Comparison of ENCODE assay signal across 24 cellular contexts in genomic region chr16:80063028-80063767, GRCh38.
A peak's percentile ranks its signal among the peaks of the same experiment; 100 is the strongest.
DNase-seq lines count a peak whose midpoint lies in the region; ATAC-seq and TF ChIP-seq lines count a peak whose summit lies in the region.
"Had no signal": no experiment of that assay in that cellular context is flagged by ENCODE, and none has a peak within 500 bp of the region (broad histone marks: within the 10 kb centered on the region; RNA-seq: fewer than 3 reads in every experiment).

No MANE protein-coding gene starts in this region.

- H3K4me3 ChIP-seq in AG10803 (ENCODE audit: low read length) (no peak overlapping the region), fibroblast of villous mesenchyme (ENCODE audit: low read depth, low read length) (no peak overlapping the region)
- H3K4me3 ChIP-seq: GM12878, neural progenitor cell had no signal

- H3K4me1 Mint-ChIP-seq in osteocyte (ENCODE audit: unreplicated experiment): peaks cover 20% of the 10 kb centered on the region
- H3K4me1 Mint-ChIP-seq: activated naive CD4-positive, alpha-beta T cell treated with anti-CD3 and anti-CD28 coated beads, Interleukin-2, amount 10 ng/mL, durations not matched to agents 7 days and 5 days had no signal

- peak; percentile 16 for DNase-seq in AG10803 (ENCODE audit: low read depth)
- DNase-seq in HuH-7.5 (ENCODE audit: low spot score): peak; percentile 19
- DNase-seq in fibroblast of villous mesenchyme (ENCODE audit: low read depth): peak; percentile 16
- DNase-seq in osteocyte (ENCODE audit: extremely low spot score, unreplicated experiment): no peak
- DNase-seq in glomerular visceral epithelial cell (ENCODE audit: extremely low spot score): no peak
- DNase-seq in GM10266 (ENCODE audit: extremely low spot score): no peak
- DNase-seq: activated CD4-positive, alpha-beta T cell treated with anti-CD3 and anti-CD28 coated beads for 1 hour; activated CD8-positive, alpha-beta memory T cell treated with anti-CD3 and anti-CD28 coated beads for 24 hours; activated naive CD4-positive, alpha-beta T cell treated with anti-CD3 and anti-CD28 coated beads, Interleukin-2, amount 10 ng/mL, durations not matched to agents 7 days and 5 days; activated T-cell treated with anti-CD3 and anti-CD28 coated beads, Interleukin-2, amount 50 U/mL, for 48 hours; anterior cingulate cortex; CD4-positive, alpha-beta T cell; DMS153; effector CD4-positive, alpha-beta T cell; GF-D8; kidney glomerular epithelial cell; NCI-H1105; NCI-H510A treated with DMSO at 0.1 percent for 48 hours; stimulated activated CD4-positive, alpha-beta T cell treated with anti-CD3 and anti-CD28 coated beads, Interleukin-12 subunit alpha, Interleukin-12 subunit beta, amount 100 ng/mL, for 4 hours; stimulated activated CD8-positive, alpha-beta memory T cell treated with anti-CD3 and anti-CD28 coated beads, Interleukin-4, amount 100 ng/mL, for 48 hours had no signal

- no peak overlapping the region for H3K4me3 Mint-ChIP-seq in osteocyte (ENCODE audit: unreplicated experiment)
- H3K4me3 Mint-ChIP-seq: activated naive CD4-positive, alpha-beta T cell treated with anti-CD3 and anti-CD28 coated beads, Interleukin-2, amount 10 ng/mL, durations not matched to agents 7 days and 5 days; CD4-positive, alpha-beta T cell; neural progenitor cell had no signal

- TF ChIP-seq CTCF in AG10803 (conservative IDR thresholded peaks at IDR 0.05; ENCODE audit: low read length) (no peak), fibroblast of villous mesenchyme (IDR thresholded peaks at IDR 0.05; ENCODE audit: insufficient read depth, low read depth, low read length) (no peak), osteocyte (IDR thresholded peaks at IDR 0.05) (no peak), GM10266 (IDR thresholded peaks at IDR 0.05; ENCODE audit: control insufficient read depth, insufficient read depth, low read depth, missing control alignments) (no peak)

- H3K9me3 Mint-ChIP-seq in osteocyte (ENCODE audit: unreplicated experiment): no peaks in the 10 kb centered on the region
- H3K9me3 Mint-ChIP-seq: activated naive CD4-positive, alpha-beta T cell treated with anti-CD3 and anti-CD28 coated beads, Interleukin-2, amount 10 ng/mL, durations not matched to agents 7 days and 5 days; CD4-positive, alpha-beta T cell had no signal

- no peak for ATAC-seq in GM18858 (IDR thresholded peaks at IDR 0.05; ENCODE audit: unreplicated experiment)
- ATAC-seq: esophagus mucosa, GM12878 had no signal

- no peaks in the 10 kb centered on the region for H3K27me3 Mint-ChIP-seq in osteocyte (ENCODE audit: unreplicated experiment)
- H3K27me3 Mint-ChIP-seq: activated naive CD4-positive, alpha-beta T cell treated with anti-CD3 and anti-CD28 coated beads, Interleukin-2, amount 10 ng/mL, durations not matched to agents 7 days and 5 days; CD4-positive, alpha-beta T cell had no signal

- H3K27ac Mint-ChIP-seq in osteocyte (ENCODE audit: unreplicated experiment): peak overlapping the region; percentile 41
- H3K27ac Mint-ChIP-seq: activated naive CD4-positive, alpha-beta T cell treated with anti-CD3 and anti-CD28 coated beads, Interleukin-2, amount 10 ng/mL, durations not matched to agents 7 days and 5 days; CD4-positive, alpha-beta T cell; neural progenitor cell had no signal

- H3K36me3 Mint-ChIP-seq in osteocyte (ENCODE audit: unreplicated experiment): no peaks in the 10 kb centered on the region
- H3K36me3 Mint-ChIP-seq: activated naive CD4-positive, alpha-beta T cell treated with anti-CD3 and anti-CD28 coated beads, Interleukin-2, amount 10 ng/mL, durations not matched to agents 7 days and 5 days; neural progenitor cell had no signal

Comparison
In these comparisons a context has a peak if more than half of its experiments do, and no peak if none do; other contexts are left out.
1. DNase-seq: peak in AG10803 (single experiment), HuH-7.5 (single experiment) and fibroblast of villous mesenchyme (single experiment); none in osteocyte (single experiment), glomerular visceral epithelial cell (single experiment) and GM10266 (single experiment).